2 cellular contexts compared by ENCODE assay signal in the genomic region with DNA sequence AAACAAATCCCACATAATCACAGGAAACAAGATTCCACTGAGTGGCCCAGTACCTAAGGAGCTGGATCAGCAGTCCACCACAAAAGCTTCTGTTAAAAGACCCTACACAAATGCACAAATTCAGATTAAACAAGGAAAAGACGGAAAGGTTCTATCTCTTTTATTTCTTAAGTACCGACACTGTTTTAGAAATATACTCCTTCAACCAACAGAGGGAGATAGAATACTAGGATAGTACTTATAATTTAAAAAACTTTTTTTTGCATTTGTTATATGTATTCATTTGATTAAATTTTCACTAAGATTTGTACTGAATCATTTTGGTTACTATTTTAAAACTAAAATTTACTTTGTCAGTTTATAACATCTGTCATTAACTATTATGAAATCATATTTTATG.
TF ChIP-seq lines count a peak whose summit lies in the region.

No MANE protein-coding gene starts in this region.

TF ChIP-seq in HCT116, 20 proteins besides CTCF, POLR2A, EP300 and RAD21:
- TF ChIP-seq SP1 (IDR thresholded peaks at IDR 0.05; ENCODE audit: low read depth) (no peak), POLR2AphosphoS5 (IDR thresholded peaks at IDR 0.05; ENCODE audit: low read depth, low read length) (no peak), ZNF274 (IDR thresholded peaks at IDR 0.05; ENCODE audit: low read depth, low read length) (no peak), EGR1 (IDR thresholded peaks at IDR 0.05; ENCODE audit: low read depth) (no peak), TCF7L2 (IDR thresholded peaks at IDR 0.05; ENCODE audit: borderline replicate concordance, extremely low read depth, insufficient read depth, insufficient read length) (no peak), EZH2phosphoT487 (IDR thresholded peaks at IDR 0.05; ENCODE audit: borderline replicate concordance) (no peak), CEBPB (IDR thresholded peaks at IDR 0.05; ENCODE audit: low read depth) (no peak)
- TF ChIP-seq, protein P1, sequence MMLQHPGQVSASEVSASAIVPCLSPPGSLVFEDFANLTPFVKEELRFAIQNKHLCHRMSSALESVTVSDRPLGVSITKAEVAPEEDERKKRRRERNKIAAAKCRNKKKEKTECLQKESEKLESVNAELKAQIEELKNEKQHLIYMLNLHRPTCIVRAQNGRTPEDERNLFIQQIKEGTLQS (IDR thresholded peaks at IDR 0.05) = no peak

TF ChIP-seq in K562, 482 proteins besides CTCF, POLR2A, EP300 and RAD21:
- TF ChIP-seq ZNF253 (CRISPR knock-in tag; conservative IDR thresholded peaks at IDR 0.05) (no peak), EP400 (IDR thresholded peaks at IDR 0.05) (no peak), SAFB (IDR thresholded peaks at IDR 0.05; ENCODE audit: borderline replicate concordance, low read depth, low read length) (no peak), ZNF12 (CRISPR knock-in tag; IDR thresholded peaks at IDR 0.05) (no peak), SPI1 (IDR thresholded peaks at IDR 0.05; ENCODE audit: borderline replicate concordance, low read depth, low read length) (no peak), RBM39 (optimal IDR thresholded peaks at IDR 0.05; ENCODE audit: low read depth, low read length) (no peak), SMARCE1 (IDR thresholded peaks at IDR 0.05) (no peak), FOXJ3 (CRISPR knock-in tag; IDR thresholded peaks at IDR 0.05) (no peak), CBFA2T2 (conservative IDR thresholded peaks at IDR 0.05) (no peak), SRSF3 (IDR thresholded peaks at IDR 0.05; ENCODE audit: insufficient read depth, low read length) (no peak), CTBP1 (IDR thresholded peaks at IDR 0.05; ENCODE audit: borderline replicate concordance) (no peak), DDX20 (tag; IDR thresholded peaks at IDR 0.05; ENCODE audit: low read depth) (no peak), MCM5 (IDR thresholded peaks at IDR 0.05; ENCODE audit: low read depth) (no peak)
- TF ChIP-seq, protein P2, sequence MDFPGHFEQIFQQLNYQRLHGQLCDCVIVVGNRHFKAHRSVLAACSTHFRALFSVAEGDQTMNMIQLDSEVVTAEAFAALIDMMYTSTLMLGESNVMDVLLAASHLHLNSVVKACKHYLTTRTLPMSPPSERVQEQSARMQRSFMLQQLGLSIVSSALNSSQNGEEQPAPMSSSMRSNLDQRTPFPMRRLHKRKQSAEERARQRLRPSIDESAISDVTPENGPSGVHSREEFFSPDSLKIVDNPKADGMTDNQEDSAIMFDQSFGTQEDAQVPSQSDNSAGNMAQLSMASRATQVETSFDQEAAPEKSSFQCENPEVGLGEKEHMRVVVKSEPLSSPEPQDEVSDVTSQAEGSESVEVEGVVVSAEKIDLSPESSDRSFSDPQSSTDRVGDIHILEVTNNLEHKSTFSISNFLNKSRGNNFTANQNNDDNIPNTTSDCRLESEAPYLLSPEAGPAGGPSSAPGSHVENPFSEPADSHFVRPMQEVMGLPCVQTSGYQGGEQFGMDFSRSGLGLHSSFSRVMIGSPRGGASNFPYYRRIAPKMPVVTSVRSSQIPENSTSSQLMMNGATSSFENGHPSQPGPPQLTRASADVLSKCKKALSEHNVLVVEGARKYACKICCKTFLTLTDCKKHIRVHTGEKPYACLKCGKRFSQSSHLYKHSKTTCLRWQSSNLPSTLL (IDR thresholded peaks at IDR 0.05) = no peak
- TF ChIP-seq, protein P3, sequence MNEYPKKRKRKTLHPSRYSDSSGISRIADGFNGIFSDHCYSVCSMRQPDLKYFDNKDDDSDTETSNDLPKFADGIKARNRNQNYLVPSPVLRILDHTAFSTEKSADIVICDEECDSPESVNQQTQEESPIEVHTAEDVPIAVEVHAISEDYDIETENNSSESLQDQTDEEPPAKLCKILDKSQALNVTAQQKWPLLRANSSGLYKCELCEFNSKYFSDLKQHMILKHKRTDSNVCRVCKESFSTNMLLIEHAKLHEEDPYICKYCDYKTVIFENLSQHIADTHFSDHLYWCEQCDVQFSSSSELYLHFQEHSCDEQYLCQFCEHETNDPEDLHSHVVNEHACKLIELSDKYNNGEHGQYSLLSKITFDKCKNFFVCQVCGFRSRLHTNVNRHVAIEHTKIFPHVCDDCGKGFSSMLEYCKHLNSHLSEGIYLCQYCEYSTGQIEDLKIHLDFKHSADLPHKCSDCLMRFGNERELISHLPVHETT (CRISPR knock-in tag; conservative IDR thresholded peaks at IDR 0.05 in 1 of 2, IDR thresholded peaks at IDR 0.05 in 1 of 2) = no peak
- TF ChIP-seq, protein P4, sequence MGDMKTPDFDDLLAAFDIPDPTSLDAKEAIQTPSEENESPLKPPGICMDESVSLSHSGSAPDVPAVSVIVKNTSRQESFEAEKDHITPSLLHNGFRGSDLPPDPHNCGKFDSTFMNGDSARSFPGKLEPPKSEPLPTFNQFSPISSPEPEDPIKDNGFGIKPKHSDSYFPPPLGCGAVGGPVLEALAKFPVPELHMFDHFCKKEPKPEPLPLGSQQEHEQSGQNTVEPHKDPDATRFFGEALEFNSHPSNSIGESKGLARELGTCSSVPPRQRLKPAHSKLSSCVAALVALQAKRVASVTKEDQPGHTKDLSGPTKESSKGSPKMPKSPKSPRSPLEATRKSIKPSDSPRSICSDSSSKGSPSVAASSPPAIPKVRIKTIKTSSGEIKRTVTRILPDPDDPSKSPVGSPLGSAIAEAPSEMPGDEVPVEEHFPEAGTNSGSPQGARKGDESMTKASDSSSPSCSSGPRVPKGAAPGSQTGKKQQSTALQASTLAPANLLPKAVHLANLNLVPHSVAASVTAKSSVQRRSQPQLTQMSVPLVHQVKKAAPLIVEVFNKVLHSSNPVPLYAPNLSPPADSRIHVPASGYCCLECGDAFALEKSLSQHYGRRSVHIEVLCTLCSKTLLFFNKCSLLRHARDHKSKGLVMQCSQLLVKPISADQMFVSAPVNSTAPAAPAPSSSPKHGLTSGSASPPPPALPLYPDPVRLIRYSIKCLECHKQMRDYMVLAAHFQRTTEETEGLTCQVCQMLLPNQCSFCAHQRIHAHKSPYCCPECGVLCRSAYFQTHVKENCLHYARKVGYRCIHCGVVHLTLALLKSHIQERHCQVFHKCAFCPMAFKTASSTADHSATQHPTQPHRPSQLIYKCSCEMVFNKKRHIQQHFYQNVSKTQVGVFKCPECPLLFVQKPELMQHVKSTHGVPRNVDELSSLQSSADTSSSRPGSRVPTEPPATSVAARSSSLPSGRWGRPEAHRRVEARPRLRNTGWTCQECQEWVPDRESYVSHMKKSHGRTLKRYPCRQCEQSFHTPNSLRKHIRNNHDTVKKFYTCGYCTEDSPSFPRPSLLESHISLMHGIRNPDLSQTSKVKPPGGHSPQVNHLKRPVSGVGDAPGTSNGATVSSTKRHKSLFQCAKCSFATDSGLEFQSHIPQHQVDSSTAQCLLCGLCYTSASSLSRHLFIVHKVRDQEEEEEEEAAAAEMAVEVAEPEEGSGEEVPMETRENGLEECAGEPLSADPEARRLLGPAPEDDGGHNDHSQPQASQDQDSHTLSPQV (IDR thresholded peaks at IDR 0.05) = no peak
- TF ChIP-seq, protein P5, sequence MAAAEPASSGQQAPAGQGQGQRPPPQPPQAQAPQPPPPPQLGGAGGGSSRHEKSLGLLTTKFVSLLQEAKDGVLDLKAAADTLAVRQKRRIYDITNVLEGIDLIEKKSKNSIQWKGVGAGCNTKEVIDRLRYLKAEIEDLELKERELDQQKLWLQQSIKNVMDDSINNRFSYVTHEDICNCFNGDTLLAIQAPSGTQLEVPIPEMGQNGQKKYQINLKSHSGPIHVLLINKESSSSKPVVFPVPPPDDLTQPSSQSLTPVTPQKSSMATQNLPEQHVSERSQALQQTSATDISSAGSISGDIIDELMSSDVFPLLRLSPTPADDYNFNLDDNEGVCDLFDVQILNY (CRISPR knock-in tag; IDR thresholded peaks at IDR 0.05) = no peak
- TF ChIP-seq, protein P6, sequence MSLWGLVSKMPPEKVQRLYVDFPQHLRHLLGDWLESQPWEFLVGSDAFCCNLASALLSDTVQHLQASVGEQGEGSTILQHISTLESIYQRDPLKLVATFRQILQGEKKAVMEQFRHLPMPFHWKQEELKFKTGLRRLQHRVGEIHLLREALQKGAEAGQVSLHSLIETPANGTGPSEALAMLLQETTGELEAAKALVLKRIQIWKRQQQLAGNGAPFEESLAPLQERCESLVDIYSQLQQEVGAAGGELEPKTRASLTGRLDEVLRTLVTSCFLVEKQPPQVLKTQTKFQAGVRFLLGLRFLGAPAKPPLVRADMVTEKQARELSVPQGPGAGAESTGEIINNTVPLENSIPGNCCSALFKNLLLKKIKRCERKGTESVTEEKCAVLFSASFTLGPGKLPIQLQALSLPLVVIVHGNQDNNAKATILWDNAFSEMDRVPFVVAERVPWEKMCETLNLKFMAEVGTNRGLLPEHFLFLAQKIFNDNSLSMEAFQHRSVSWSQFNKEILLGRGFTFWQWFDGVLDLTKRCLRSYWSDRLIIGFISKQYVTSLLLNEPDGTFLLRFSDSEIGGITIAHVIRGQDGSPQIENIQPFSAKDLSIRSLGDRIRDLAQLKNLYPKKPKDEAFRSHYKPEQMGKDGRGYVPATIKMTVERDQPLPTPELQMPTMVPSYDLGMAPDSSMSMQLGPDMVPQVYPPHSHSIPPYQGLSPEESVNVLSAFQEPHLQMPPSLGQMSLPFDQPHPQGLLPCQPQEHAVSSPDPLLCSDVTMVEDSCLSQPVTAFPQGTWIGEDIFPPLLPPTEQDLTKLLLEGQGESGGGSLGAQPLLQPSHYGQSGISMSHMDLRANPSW (CRISPR knock-in tag; IDR thresholded peaks at IDR 0.05) = no peak
- TF ChIP-seq, protein P7, sequence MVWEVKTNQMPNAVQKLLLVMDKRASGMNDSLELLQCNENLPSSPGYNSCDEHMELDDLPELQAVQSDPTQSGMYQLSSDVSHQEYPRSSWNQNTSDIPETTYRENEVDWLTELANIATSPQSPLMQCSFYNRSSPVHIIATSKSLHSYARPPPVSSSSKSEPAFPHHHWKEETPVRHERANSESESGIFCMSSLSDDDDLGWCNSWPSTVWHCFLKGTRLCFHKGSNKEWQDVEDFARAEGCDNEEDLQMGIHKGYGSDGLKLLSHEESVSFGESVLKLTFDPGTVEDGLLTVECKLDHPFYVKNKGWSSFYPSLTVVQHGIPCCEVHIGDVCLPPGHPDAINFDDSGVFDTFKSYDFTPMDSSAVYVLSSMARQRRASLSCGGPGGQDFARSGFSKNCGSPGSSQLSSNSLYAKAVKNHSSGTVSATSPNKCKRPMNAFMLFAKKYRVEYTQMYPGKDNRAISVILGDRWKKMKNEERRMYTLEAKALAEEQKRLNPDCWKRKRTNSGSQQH (CRISPR knock-in tag; IDR thresholded peaks at IDR 0.05) = no peak
